ENCODE assay signal across 23 cellular contexts in the genomic region with DNA sequence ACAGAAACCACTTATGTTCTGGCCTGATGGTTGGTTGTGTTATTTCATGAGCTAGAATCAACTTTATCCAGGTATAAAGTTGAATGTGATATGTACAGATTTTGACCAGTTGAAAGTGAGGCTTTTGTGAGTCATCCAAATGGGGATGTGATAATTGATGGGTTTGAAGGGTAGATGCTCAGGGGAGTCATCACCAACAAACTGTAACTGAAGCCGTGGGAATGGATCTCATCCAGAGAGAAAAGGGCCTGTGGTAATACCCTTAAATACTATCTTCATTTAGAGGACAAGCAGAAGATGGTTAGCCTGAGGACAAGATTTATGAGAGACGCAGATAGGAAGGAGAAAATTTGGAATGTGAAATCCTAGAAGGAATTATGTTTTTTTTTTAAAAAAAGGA.
"Had no signal": no experiment of that assay in that cellular context is flagged by ENCODE, and none has a peak within 500 bp of the region (broad histone marks: within the 10 kb centered on the region; RNA-seq: fewer than 3 reads in every experiment).

No MANE protein-coding gene starts in this region.

- H3K9me3 ChIP-seq: esophagus muscularis mucosa, gastroesophageal sphincter, upper lobe of left lung had no signal

- H3K27me3 ChIP-seq: esophagus muscularis mucosa, gastroesophageal sphincter, heart left ventricle, spleen, upper lobe of left lung had no signal

- H3K4me1 ChIP-seq: spleen, upper lobe of left lung had no signal

- H3K27ac ChIP-seq: coronary artery, esophagus muscularis mucosa, gastroesophageal sphincter, heart left ventricle, spleen, upper lobe of left lung had no signal

- H3K4me1 Mint-ChIP-seq: neural crest cell had no signal

- DNase-seq: activated CD4-positive, alpha-beta T cell treated with anti-CD3 and anti-CD28 coated beads for 4 hours; activated CD4-positive, alpha-beta T cell treated with anti-CD3 and anti-CD28 coated beads, Interleukin-2, amount 50 U/mL, for 48 hours; activated CD4-positive, CD25-positive, alpha-beta regulatory T cell; activated CD8-positive, alpha-beta memory T cell treated with anti-CD3 and anti-CD28 coated beads, Interleukin-2, amount 50 U/mL, for 48 hours; activated naive CD4-positive, alpha-beta T cell treated with Interleukin-2 at 50 U/mL for 16 hours; activated T-cell treated with anti-CD3 and anti-CD28 coated beads, Interleukin-2, amount 50 U/mL, for 48 hours; amygdala; cerebellar nuclear complex; heart left ventricle; islet precursor cell; naive thymus-derived CD4-positive, alpha-beta T cell; occipital lobe; spleen; stimulated activated CD4-positive, alpha-beta T cell treated with anti-CD3 and anti-CD28 coated beads, Interleukin-4, amount 100 ng/mL, for 24 hours; stimulated activated naive CD4-positive, alpha-beta T cell treated with Interleukin-2 at 50 U/mL for 16 hours; upper lobe of left lung had no signal

- H3K4me3 ChIP-seq: coronary artery, esophagus muscularis mucosa, gastroesophageal sphincter, heart left ventricle, lung, spleen, upper lobe of left lung had no signal

- ATAC-seq: gastroesophageal sphincter; naive thymus-derived CD4-positive, alpha-beta T cell; sciatic nerve had no signal

- H3K27ac Mint-ChIP-seq: naive thymus-derived CD4-positive, alpha-beta T cell; T-helper 1 cell treated with Interleukin-12 subunit alpha and Interleukin-12 subunit beta and Interleukin-4 antibody, amounts not matched to agents 30 μg/mL and 1 μg/mL, for 36 hours had no signal

- H3K4me3 Mint-ChIP-seq: naive thymus-derived CD4-positive, alpha-beta T cell; neural crest cell; T-helper 1 cell treated with Interleukin-12 subunit alpha and Interleukin-12 subunit beta and Interleukin-4 antibody, amounts not matched to agents 30 μg/mL and 1 μg/mL, for 36 hours had no signal
